9 cellular contexts compared by ENCODE assay signal in the genomic region with DNA sequence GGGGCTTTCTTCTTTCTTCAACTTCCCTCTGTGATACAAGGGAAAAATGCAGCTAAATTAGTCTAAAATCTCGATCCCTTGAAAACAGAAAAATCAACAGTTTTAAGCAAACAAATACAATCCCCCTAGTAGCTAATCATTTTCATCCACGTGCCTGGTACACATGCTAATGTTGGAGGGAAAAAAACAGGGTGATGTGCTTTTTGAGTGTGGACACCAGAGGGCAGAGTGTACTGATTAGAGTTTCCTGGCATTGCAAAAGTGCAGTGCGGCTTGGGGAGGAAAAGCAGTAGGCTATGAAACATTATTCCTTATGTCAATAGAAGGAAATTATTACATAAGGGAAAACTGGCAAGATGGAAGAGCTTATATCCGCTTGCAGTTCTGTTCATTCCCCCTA. TPM values are rescaled to one million over a fixed set of nuclear protein-coding genes. Genes with fewer than 3 reads are reported as not detected.
DNase-seq lines count a peak whose midpoint lies in the region; ATAC-seq and TF ChIP-seq lines count a peak whose summit lies in the region.
"Not testable (repeated sequence)": the region's sequence is repeated elsewhere in the genome, so short reads cannot be mapped to it uniquely, and the experiment has no call there.
"Had no signal": no experiment of that assay in that cellular context is flagged by ENCODE, and none has a peak within 500 bp of the region (broad histone marks: within the 10 kb centered on the region; RNA-seq: fewer than 3 reads in every experiment).

No MANE protein-coding gene starts in this region.

- not testable (repeated sequence) for H3K27ac ChIP-seq in OCI-LY1 (ENCODE audit: low read depth, low read length, poor library complexity, severe bottlenecking); upper lobe of right lung

- TF ChIP-seq CTCF in OCI-LY1 (IDR thresholded peaks at IDR 0.05; ENCODE audit: low read length) (peak; percentile 44; the same call in 1 of the 2 replicates), astrocyte of the cerebellum (IDR thresholded peaks at IDR 0.05; ENCODE audit: low read depth, low read length, missing control alignments) (peak; percentile 21), upper lobe of right lung (IDR thresholded peaks at IDR 0.05) (peak; percentile 54)
- TF ChIP-seq CTCF in mucosa of descending colon (IDR thresholded peaks at IDR 0.05): not testable (repeated sequence)

- H3K9ac ChIP-seq in OCI-LY1 (ENCODE audit: low read length): not testable (repeated sequence)

- intact Hi-C loops in head of caudate nucleus (cut with DNase I); mucosa of descending colon (cut with DNase I, micrococcal nuclease); upper lobe of right lung (cut with DNase I): not testable (repeated sequence)

- not testable (repeated sequence) for H2AFZ ChIP-seq in OCI-LY1 (ENCODE audit: low read length)

- not testable (repeated sequence) for H3K4me3 ChIP-seq in OCI-LY1 (ENCODE audit: low read depth, low read length, poor library complexity, severe bottlenecking); astrocyte of the cerebellum (ENCODE audit: low read depth, low read length); mucosa of descending colon; upper lobe of right lung

- H3K4me2 ChIP-seq in OCI-LY1 (ENCODE audit: low read length): not testable (repeated sequence)

- in situ Hi-C loops in astrocyte of the cerebellum (cut with HindIII; ENCODE audit: low sequenced_read_pairs): not testable (repeated sequence)

- H3K4me1 ChIP-seq in OCI-LY1 (ENCODE audit: insufficient read depth, low read length, severe bottlenecking); mucosa of descending colon (ENCODE audit: low read depth); upper lobe of right lung: not testable (repeated sequence)

- H3F3A ChIP-seq in OCI-LY1 (ENCODE audit: insufficient read depth, low read length): not testable (repeated sequence)

- peak; percentile 52 for ATAC-seq in mucosa of descending colon
- ATAC-seq in upper lobe of right lung: peak; percentile 86

- H3K27me3 ChIP-seq in OCI-LY1 (ENCODE audit: insufficient read depth, low read length); upper lobe of right lung: not testable (repeated sequence)

- peak; percentile 67 for DNase-seq in DMS53 (lab: John Stamatoyannopoulos, UW)
- peak; percentile 15 for DNase-seq in HuH-7 (ENCODE audit: low spot score)
- DNase-seq in NCI-H1930 (lab: John Stamatoyannopoulos, UW): peak; percentile 29 to 41
- not testable (repeated sequence) for DNase-seq in astrocyte of the cerebellum (ENCODE audit: low read depth); upper lobe of right lung
- peak in 40 of 42 donors; percentile 25 to 88 (median 72) for DNase-seq in head of caudate nucleus
- peak in 1 of 3 donors; percentile 27 for DNase-seq in mucosa of descending colon

- H3K36me3 ChIP-seq in OCI-LY1 (ENCODE audit: insufficient read depth, low read length); mucosa of descending colon (ENCODE audit: low read depth); upper lobe of right lung: not testable (repeated sequence)

- H3K9me2 ChIP-seq in OCI-LY1 (ENCODE audit: low read depth, low read length): not testable (repeated sequence)

- not testable (repeated sequence) for H3K79me2 ChIP-seq in OCI-LY1 (ENCODE audit: insufficient read depth, low read length)

- H4K20me1 ChIP-seq in OCI-LY1 (ENCODE audit: insufficient read depth, low read length): not testable (repeated sequence)

- H3K9me3 ChIP-seq in OCI-LY1 (ENCODE audit: low read length); mucosa of descending colon; upper lobe of right lung: not testable (repeated sequence)

RNA-seq across cellular contexts. Expression of a gene that starts 19.6 kb away (rescaled TPM):
- total RNA-seq in mucosa of descending colon (10 to 100 TPM in 1 of 3 donors, 1 to 10 TPM in 2; 1.3 to 33.8 (median 1.5) TPM), upper lobe of right lung (1.6 TPM)
- total RNA-seq: activated CD8-positive, alpha-beta memory T cell treated with anti-CD3 and anti-CD28 coated beads for 36 hours had no signal
